In the genomic region with DNA sequence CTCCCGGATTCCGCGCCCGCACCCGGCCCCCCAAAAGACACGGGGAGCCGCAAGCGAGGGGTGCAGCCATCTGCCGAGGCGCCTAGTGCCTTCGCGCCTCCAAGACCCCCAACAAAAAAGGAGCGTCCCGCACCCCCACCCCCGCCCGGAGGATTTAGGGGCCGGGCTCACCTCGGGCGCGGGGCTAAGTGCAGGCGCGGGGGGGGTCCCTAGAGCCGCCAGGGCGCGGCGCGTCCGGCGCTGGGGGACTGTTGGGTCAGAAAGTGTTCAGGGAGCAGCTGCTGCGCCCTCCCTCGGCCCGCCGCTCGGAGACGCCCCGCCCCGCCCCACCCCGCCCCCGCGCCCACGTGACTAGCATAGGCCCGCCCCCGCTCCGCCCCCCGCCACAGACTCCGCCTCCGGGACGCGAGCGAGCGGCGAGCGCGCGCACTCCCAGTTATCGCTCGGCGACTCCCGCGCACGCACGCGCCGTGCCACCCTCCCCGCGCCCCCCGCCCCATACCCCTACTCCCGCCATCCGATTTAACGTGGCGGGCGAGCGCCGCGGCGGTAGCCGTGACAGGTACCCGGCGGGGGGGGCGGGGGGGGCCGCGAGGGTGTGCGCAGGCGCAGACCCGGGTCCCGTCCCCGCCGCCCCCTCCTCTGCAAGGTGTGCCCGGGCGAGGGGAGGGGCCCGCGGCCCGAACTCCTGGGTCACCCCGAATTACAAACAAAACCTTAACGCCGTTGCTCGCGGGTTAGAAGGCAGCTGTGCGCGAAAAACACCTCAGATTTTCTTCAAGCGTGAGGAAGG, we compare ENCODE assay signal across 8 cellular contexts. TPM values are rescaled to one million over a fixed set of nuclear protein-coding genes. Genes with fewer than 3 reads are reported as not detected.
DNase-seq lines count a peak whose midpoint lies in the region; ATAC-seq lines count a peak whose summit lies in the region.

No MANE protein-coding gene starts in this region.

- DNase-seq in SIG-M5 treated with dmso at 0.1 percent for 504 hours (lab: John Stamatoyannopoulos, UW; ENCODE audit: unreplicated experiment) (peak; percentile 46), SIG-M5 (lab: John Stamatoyannopoulos, UW) (no peak), NOMO-1 treated with dmso at 0.1 percent for 144 hours (lab: John Stamatoyannopoulos, UW; ENCODE audit: unreplicated experiment) (peak; percentile 26), epithelial cell of prostate (ENCODE audit: low read depth, low spot score) (no peak), mucosa of gallbladder (ENCODE audit: low spot score) (peak; percentile 84)
- DNase-seq in activated CD8-positive, alpha-beta memory T cell treated with anti-CD3 and anti-CD28 coated beads, Interleukin-2, amount 50 U/mL, for 48 hours: peak; percentile 94
- DNase-seq in stimulated activated CD8-positive, alpha-beta memory T cell treated with anti-CD3 and anti-CD28 coated beads, Interleukin-4, amount 100 ng/mL, for 1 hour (ENCODE audit: low read depth in 2 of 2, low spot score in 1 of 2): peak; percentile 75 to 87

- H3K27ac ChIP-seq in epithelial cell of prostate: peak overlapping the region; percentile 59

- ATAC-seq in HG03354 (IDR thresholded peaks at IDR 0.05; ENCODE audit: poor library complexity, severe bottlenecking, unreplicated experiment): peak; percentile 65

RNA-seq across cellular contexts. Expression of a gene that starts 56.2 kb away (rescaled TPM):
- total RNA-seq in mucosa of gallbladder: not detected

Comparison
In these comparisons a context has a peak if more than half of its experiments do, and no peak if none do; other contexts are left out.
1. DNase-seq: peak in SIG-M5 treated with dmso at 0.1 percent for 504 hours (single experiment), NOMO-1 treated with dmso at 0.1 percent for 144 hours (single experiment), activated CD8-positive, alpha-beta memory T cell treated with anti-CD3 and anti-CD28 coated beads, Interleukin-2, amount 50 U/mL, for 48 hours (single experiment), mucosa of gallbladder (single experiment) and stimulated activated CD8-positive, alpha-beta memory T cell treated with anti-CD3 and anti-CD28 coated beads, Interleukin-4, amount 100 ng/mL, for 1 hour (2 of 2); none in SIG-M5 (single experiment) and epithelial cell of prostate (single experiment).